ENCODE assay signal across 9 cellular contexts in the genomic region with DNA sequence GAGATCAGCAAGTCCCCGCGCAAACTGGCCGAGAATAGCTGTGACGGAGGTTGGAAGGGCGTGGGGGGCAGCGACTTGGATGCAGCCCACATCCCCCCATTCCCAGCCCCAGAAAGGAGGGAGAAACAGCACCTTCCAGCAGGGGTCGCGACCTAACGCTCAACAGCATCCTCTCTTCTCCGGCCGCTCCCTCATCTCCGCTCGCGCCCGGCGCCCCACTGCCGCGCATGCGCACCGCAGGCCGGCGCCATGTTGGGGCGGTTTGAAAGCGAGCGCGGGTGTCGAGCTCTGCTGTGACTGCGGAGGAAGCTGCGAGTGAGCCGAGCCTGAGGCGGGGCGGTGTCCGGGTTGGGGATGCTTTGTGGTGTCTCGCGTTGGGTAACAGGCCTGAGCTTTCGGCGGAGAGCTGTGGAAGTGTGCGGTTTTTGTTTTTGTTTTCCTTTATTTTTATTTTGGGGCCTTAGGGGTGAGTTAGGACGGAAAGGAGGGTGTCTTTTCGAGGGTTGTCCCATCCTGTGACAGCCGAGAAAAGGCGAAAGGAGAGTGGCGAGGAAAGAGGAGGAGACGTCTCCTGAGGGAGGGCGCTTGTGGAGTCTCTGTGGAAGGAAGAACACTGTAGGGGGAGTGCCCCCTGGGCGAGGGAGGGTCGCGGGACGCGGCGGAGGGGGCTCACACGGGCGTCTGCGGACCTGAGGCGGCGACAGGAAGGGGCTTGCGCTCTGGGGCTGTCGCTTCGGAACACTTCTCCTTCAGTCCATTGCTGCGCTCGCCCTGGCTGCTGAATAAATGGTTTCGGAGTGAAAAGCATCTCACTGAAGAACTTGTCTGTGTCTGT. TPM values are rescaled to one million over a fixed set of nuclear protein-coding genes. Genes with fewer than 3 reads are reported as not detected.
A peak's percentile ranks its signal among the peaks of the same experiment; 100 is the strongest.
DNase-seq lines count a peak whose midpoint lies in the region; ATAC-seq, FAIRE-seq and TF ChIP-seq lines count a peak whose summit lies in the region.
"Had no signal": no experiment of that assay in that cellular context is flagged by ENCODE, and none has a peak within 500 bp of the region (broad histone marks: within the 10 kb centered on the region; RNA-seq: fewer than 3 reads in every experiment).

Gene C18orf54, plus strand, starts transcription at position 247 of the 835 bp plus-strand sequence. CDS start 2,667 bp downstream, outside the sequence.
A gene with protein sequence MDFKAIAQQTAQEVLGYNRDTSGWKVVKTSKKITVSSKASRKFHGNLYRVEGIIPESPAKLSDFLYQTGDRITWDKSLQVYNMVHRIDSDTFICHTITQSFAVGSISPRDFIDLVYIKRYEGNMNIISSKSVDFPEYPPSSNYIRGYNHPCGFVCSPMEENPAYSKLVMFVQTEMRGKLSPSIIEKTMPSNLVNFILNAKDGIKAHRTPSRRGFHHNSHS (minus strand): TSS at position 199 of the 835 bp plus-strand sequence. CDS start 3,285 bp downstream, outside the sequence.

- no peaks in the 10 kb centered on the region; a peak in 2 of 5 replicates for H3K27me3 ChIP-seq in HepG2 (ENCODE audit: control insufficient read depth in 1 of 2, insufficient read depth in 2 of 2, low read length in 2 of 2)

- no peaks in the 10 kb centered on the region for H3K36me3 ChIP-seq in HepG2 (replicated peaks in 1 of 2; ENCODE audit: control insufficient read depth in 1 of 2, insufficient read depth in 2 of 2, low read length in 2 of 2)

- peak within 1 kb of the TSS; percentile 92 to 99 (median 97) for H3K4me3 ChIP-seq in HepG2 (replicated peaks in 1 of 3; ENCODE audit: insufficient read depth in 1 of 3, low read depth in 2 of 3, low read length in 3 of 3)

- H2AFZ ChIP-seq in HepG2 (ENCODE audit: low read length) = peak within 1 kb of the TSS; percentile 97

- no peaks in the 10 kb centered on the region for H3K79me2 ChIP-seq in HepG2 (ENCODE audit: insufficient read depth, low read length)

- peak within 1 kb of the TSS; percentile 93 for H3K4me2 ChIP-seq in HepG2 (ENCODE audit: low read depth, low read length)

- CTCF ChIA-PET in HepG2 (lab: Yijun Ruan, JAX; ENCODE audit: low intra/inter-chr PET ratio, low total read pairs) = interaction anchor here (0.7 kb wide), 1 partner anchor 35 kb away, joined by 3 read pairs; no protein-coding TSS in a partner anchor

- 0 out of 2 replicates have a peak, but pooled peaks have one; percentile 27 for TF ChIP-seq RAD21 in HepG2 (CRISPR knock-in tag; IDR thresholded peaks at IDR 0.05)

- POLR2A ChIA-PET in HepG2 (lab: Yijun Ruan, JAX) = interaction anchor here (1.0 kb wide), 2 partner anchors 89 to 104 kb away, joined by 3 to 4 read pairs; partner anchors contain the start of gene POLI

- peak; percentile 56 for TF ChIP-seq CTCF in C4-2B (conservative IDR thresholded peaks at IDR 0.05)
- TF ChIP-seq CTCF in HepG2 (CRISPR knock-in tag; IDR thresholded peaks at IDR 0.05) = peak; percentile 86

- WGBS in HepG2 (ENCODE audit: low lambda C conversion rate) = 1% methylated on average over 25 of the region's 62 CpGs

- peak within 1 kb of the TSS; percentile 68 for H3K9ac ChIP-seq in HepG2 (ENCODE audit: insufficient read depth, low read depth, low read length)

- in situ Hi-C loops in HepG2 (cut with HindIII; ENCODE audit: extremely low pct_ligation_motif_present, low pct_unique_long_range_greater_than_20kb) = no loop called here

- peak; percentile 42 for FAIRE-seq in HepG2 (lab: Jason Lieb, UNC)

- peaks cover 28% of the 10 kb centered on the region for H3K4me1 ChIP-seq in HepG2 (ENCODE audit: insufficient read depth, low read length)

- H4K20me1 ChIP-seq in HepG2 (ENCODE audit: insufficient read depth, low read length) = no peaks in the 10 kb centered on the region

- no peaks in the 10 kb centered on the region for H3K9me3 ChIP-seq in HepG2 (ENCODE audit: low read length)

- DNase-seq in NCI-H524 (lab: John Stamatoyannopoulos, UW) = peak; percentile 80 to 90
- DNase-seq in activated CD4-positive, alpha-beta T cell treated with anti-CD3 and anti-CD28 coated beads for 48 hours = peak; percentile 91
- DNase-seq in dedifferentiated amniotic fluid mesenchymal stem cell (ENCODE audit: extremely low spot score) = peak; percentile 86
- DNase-seq in HepG2 (ENCODE audit: low spot score) = peak; percentile 87
- DNase-seq in stimulated activated CD4-positive, alpha-beta T cell treated with anti-CD3 and anti-CD28 coated beads, Interleukin-2, amount 100 ng/mL, for 48 hours = peak; percentile 80 to 82

- no peak for TF ChIP-seq EP300 in HepG2 (IDR thresholded peaks at IDR 0.05; ENCODE audit: low read depth in 2 of 2, low read length in 2 of 2)
- no peak for TF ChIP-seq EP300 in HepG2 (CRISPR knock-in tag; IDR thresholded peaks at IDR 0.05; ENCODE audit: borderline replicate concordance)

- TF ChIP-seq POLR2A in HepG2 (IDR thresholded peaks at IDR 0.05; ENCODE audit: insufficient read depth in 1 of 2, low read depth in 2 of 2, low read length in 2 of 2) = peak in 1 of 2 experiments; percentile 70; a peak in 2 of 4 replicates

- no TSS peak for BruUV-seq in HepG2 (replicated peaks; lab: Mats Ljungman, UMichigan)

- ATAC-seq in GM19324 (IDR thresholded peaks at IDR 0.05; ENCODE audit: low FRiP score, unreplicated experiment) (peak; percentile 97), HG03460 (IDR thresholded peaks at IDR 0.05; ENCODE audit: unreplicated experiment) (peak; percentile 91), HepG2 (peak; percentile 95)

- peak within 1 kb of the TSS; percentile 70 for H3K27ac ChIP-seq in C4-2B
- peak within 1 kb of the TSS; percentile 70 for H3K27ac ChIP-seq in HepG2 (ENCODE audit: extremely low read length, insufficient read depth, low read length)

- intact Hi-C loops in HepG2 (cut with micrococcal nuclease; ENCODE audit: unreplicated experiment) = loop anchor here (2.0 kb wide), 1 partner anchor 133 kb away; the partner anchor contains the start of gene MBD2

TF ChIP-seq in HepG2, 621 proteins besides CTCF, POLR2A, EP300 and RAD21 (continues in another document):
- TF ChIP-seq TFDP1 (CRISPR knock-in tag; IDR thresholded peaks at IDR 0.05; ENCODE audit: borderline replicate concordance) = peak; percentile 99

RNA-seq across cellular contexts. Expression of gene C18orf54, which starts in this region (rescaled TPM):
- total RNA-seq in HepG2 (2016; rRNA removed; fragmentation: Illumina TruSeq; extraction: Trizol) = 2.5 and 8.1 TPM in 2 replicates
- 0.79 and 0.91 TPM in 2 replicates for total RNA-seq in HepG2 (2016; cell fraction: cytosol; rRNA removed; fragmentation: Illumina TruSeq; extraction: Trizol; ENCODE audit: low read depth)
- total RNA-seq in HepG2 (2016; cell fraction: insoluble cytoplasmic fraction; rRNA removed; fragmentation: Illumina TruSeq; extraction: Trizol) = 1.6 and 6.8 TPM in 2 replicates
- 1.9 and 2.9 TPM in 2 replicates for total RNA-seq in HepG2 (2016; cell fraction: membrane; rRNA removed; fragmentation: Illumina TruSeq; extraction: Trizol)
- total RNA-seq in HepG2 (2016; cell fraction: nucleus; rRNA removed; fragmentation: Illumina TruSeq; extraction: Trizol) = 4.2 and 4.6 TPM in 2 replicates
- polyA plus RNA-seq in HepG2 (2011; rRNA removed) = 0.94 and 1.8 TPM in 2 replicates
- polyA plus RNA-seq in HepG2 (2011; cell fraction: cytosol; rRNA removed) = 0.30 and 0.56 TPM in 2 replicates
- polyA plus RNA-seq in HepG2 (2011; cell fraction: nucleus; rRNA removed) = 0.92 and 1.2 TPM in 2 replicates
- polyA plus RNA-seq in HepG2 (2012) = 1.1 and 2.0 TPM in 2 replicates
- 0.14 and 0.19 TPM in 2 replicates for polyA plus RNA-seq in HepG2 (2016; cell fraction: cytosol; fragmentation: Illumina TruSeq; extraction: Trizol; ENCODE audit: low read depth)
- 5.7 and 6.0 TPM in 2 replicates for polyA plus RNA-seq in HepG2 (2016; cell fraction: insoluble cytoplasmic fraction; fragmentation: Illumina TruSeq; extraction: Trizol; ENCODE audit: low read depth)
- polyA plus RNA-seq in HepG2 (2016; cell fraction: membrane; fragmentation: Illumina TruSeq; extraction: Trizol; ENCODE audit: low read depth) = 0.69 and 0.83 TPM in 2 replicates
- polyA plus RNA-seq in HepG2 (2016; cell fraction: nucleus; fragmentation: Illumina TruSeq; extraction: Trizol; ENCODE audit: insufficient read depth, low read depth) = 4.3 and 5.4 TPM in 2 replicates
- polyA minus RNA-seq in HepG2 (2011; rRNA and poly(A)+ RNA removed; ENCODE audit: low replicate concordance) = 0.74 and 1.1 TPM in 2 replicates
- polyA minus RNA-seq in HepG2 (2011; cell fraction: cytosol; rRNA and poly(A)+ RNA removed) = 4.5 and 5.2 TPM in 2 replicates
- polyA minus RNA-seq in HepG2 (2011; cell fraction: nucleus; rRNA and poly(A)+ RNA removed) = 5.5 and 7.2 TPM in 2 replicates

RNA-seq across cellular contexts. Expression of the second gene that starts in this region (rescaled TPM):
- total RNA-seq in HepG2 (2016; rRNA removed; fragmentation: Illumina TruSeq; extraction: Trizol) = not detected in 2 replicates
- total RNA-seq in HepG2 (2016; cell fraction: cytosol; rRNA removed; fragmentation: Illumina TruSeq; extraction: Trizol; ENCODE audit: low read depth) = not detected in 2 replicates
- not detected in 2 replicates for total RNA-seq in HepG2 (2016; cell fraction: insoluble cytoplasmic fraction; rRNA removed; fragmentation: Illumina TruSeq; extraction: Trizol)
- not detected in 2 replicates for total RNA-seq in HepG2 (2016; cell fraction: membrane; rRNA removed; fragmentation: Illumina TruSeq; extraction: Trizol)
- total RNA-seq in HepG2 (2016; cell fraction: nucleus; rRNA removed; fragmentation: Illumina TruSeq; extraction: Trizol) = not detected in 2 replicates
- polyA plus RNA-seq in HepG2 (2011; rRNA removed) = not detected in 2 replicates
- polyA plus RNA-seq in HepG2 (2011; cell fraction: cytosol; rRNA removed) = not detected in 2 replicates
- polyA plus RNA-seq in HepG2 (2011; cell fraction: nucleus; rRNA removed) = not detected in 2 replicates
- not detected in 2 replicates for polyA plus RNA-seq in HepG2 (2012)
- polyA plus RNA-seq in HepG2 (2016; cell fraction: cytosol; fragmentation: Illumina TruSeq; extraction: Trizol; ENCODE audit: low read depth) = not detected in 2 replicates
- polyA plus RNA-seq in HepG2 (2016; cell fraction: insoluble cytoplasmic fraction; fragmentation: Illumina TruSeq; extraction: Trizol; ENCODE audit: low read depth) = not detected in 2 replicates
- not detected in 2 replicates for polyA plus RNA-seq in HepG2 (2016; cell fraction: membrane; fragmentation: Illumina TruSeq; extraction: Trizol; ENCODE audit: low read depth)
- not detected in 2 replicates for polyA plus RNA-seq in HepG2 (2016; cell fraction: nucleus; fragmentation: Illumina TruSeq; extraction: Trizol; ENCODE audit: insufficient read depth, low read depth)
- not detected in 2 replicates for polyA minus RNA-seq in HepG2 (2011; rRNA and poly(A)+ RNA removed; ENCODE audit: low replicate concordance)
- polyA minus RNA-seq in HepG2 (2011; cell fraction: cytosol; rRNA and poly(A)+ RNA removed) = not detected in 2 replicates
- polyA minus RNA-seq in HepG2 (2011; cell fraction: nucleus; rRNA and poly(A)+ RNA removed) = not detected in 2 replicates
- total RNA-seq: temporal lobe had no signal

Comparison
In these comparisons a context has a peak if more than half of its experiments do, and no peak if none do; other contexts are left out.
1. Peak in every context shown above with its lines: DNase-seq, ATAC-seq, H3K4me3 ChIP-seq and H3K27ac ChIP-seq.